In the genomic region with DNA sequence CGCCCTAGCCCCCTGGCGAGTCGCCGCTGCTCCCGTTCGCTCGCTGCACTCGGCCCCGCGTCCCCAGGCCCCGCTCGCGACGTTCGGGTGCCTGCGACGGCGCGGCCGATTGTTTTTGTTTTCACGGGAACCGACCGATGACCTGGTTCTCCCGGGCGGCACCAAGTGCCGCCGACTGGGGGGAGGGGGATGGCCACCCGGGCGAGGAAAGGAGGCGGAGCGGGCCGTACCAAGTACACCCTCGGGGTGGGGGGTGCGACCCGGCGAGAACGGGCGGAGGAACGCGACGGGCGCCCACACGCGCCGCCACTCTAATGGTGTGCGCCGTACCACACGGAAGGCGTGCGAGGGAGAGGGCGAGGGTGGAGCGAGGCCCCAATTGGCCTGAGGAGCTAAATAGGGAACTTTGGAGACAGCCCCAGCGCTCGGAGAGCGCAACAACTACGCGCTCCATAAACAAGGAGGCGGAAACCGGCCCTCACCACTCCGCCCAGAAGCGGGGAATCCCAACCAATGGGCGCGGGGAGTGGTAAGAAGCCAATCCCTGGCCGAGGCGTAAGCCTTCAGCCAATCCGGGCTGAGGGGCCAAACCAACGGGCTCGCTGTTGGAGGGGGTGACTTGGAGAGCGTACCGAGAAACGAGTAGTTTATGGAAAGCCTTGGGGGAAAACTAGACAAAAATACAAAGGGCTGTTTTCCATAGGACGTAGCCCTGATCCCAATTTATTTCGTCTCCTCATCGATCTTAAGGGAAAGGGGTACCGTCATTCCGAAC, we compare ENCODE assay signal across 8 cellular contexts. TPM values are rescaled to one million over a fixed set of nuclear protein-coding genes. Genes with fewer than 3 reads are reported as not detected.
DNase-seq lines count a peak whose midpoint lies in the region; ATAC-seq, FAIRE-seq and TF ChIP-seq lines count a peak whose summit lies in the region.
"Not testable (repeated sequence)": the region's sequence is repeated elsewhere in the genome, so short reads cannot be mapped to it uniquely, and the experiment has no call there.

No MANE protein-coding gene starts in this region.

- not testable (repeated sequence) for H3K4me1 Mint-ChIP-seq in activated T-helper 2 cell treated with anti-CD3 and anti-CD28 coated beads, Interferon-gamma antibody, Interleukin-2, Interleukin-4, amounts not matched to agents 10 μg/mL and 5 μg/mL and 100 μg/mL, durations not matched to agents 14 hours and 24 hours and 36 hours (ENCODE audit: low read depth)

- ATAC-seq in GM19023 (IDR thresholded peaks at IDR 0.05; ENCODE audit: unreplicated experiment) (peak; percentile 90), HG03039 (IDR thresholded peaks at IDR 0.05; ENCODE audit: unreplicated experiment) (peak; percentile 92), esophagus mucosa (peak; percentile 97)

- not testable (repeated sequence) for H3K9me3 Mint-ChIP-seq in activated T-helper 2 cell treated with anti-CD3 and anti-CD28 coated beads, Interferon-gamma antibody, Interleukin-2, Interleukin-4, amounts not matched to agents 10 μg/mL and 5 μg/mL and 100 μg/mL, durations not matched to agents 14 hours and 24 hours and 36 hours

- peak overlapping the region; percentile 95 for H3K27ac Mint-ChIP-seq in activated T-helper 2 cell treated with anti-CD3 and anti-CD28 coated beads, Interferon-gamma antibody, Interleukin-2, Interleukin-4, amounts not matched to agents 10 μg/mL and 5 μg/mL and 100 μg/mL, durations not matched to agents 14 hours and 24 hours and 36 hours

- TF ChIP-seq CTCF in AG09309 (IDR thresholded peaks at IDR 0.05; ENCODE audit: control insufficient read depth, insufficient read depth, low read depth, low read length, missing control alignments), result not testable (repeated sequence)

- peak overlapping the region; percentile 90 for H3K4me3 Mint-ChIP-seq in activated T-helper 2 cell treated with anti-CD3 and anti-CD28 coated beads, Interferon-gamma antibody, Interleukin-2, Interleukin-4, amounts not matched to agents 10 μg/mL and 5 μg/mL and 100 μg/mL, durations not matched to agents 14 hours and 24 hours and 36 hours (ENCODE audit: low read depth)

- intact Hi-C loops in activated T-helper 2 cell treated with anti-CD3 and anti-CD28 coated beads, Interferon-gamma antibody, Interleukin-2, Interleukin-4, amounts not matched to agents 10 μg/mL and 5 μg/mL and 100 μg/mL, durations not matched to agents 14 hours and 24 hours and 36 hours (cut with micrococcal nuclease), result not testable (repeated sequence)

- not testable (repeated sequence) for H3K27me3 Mint-ChIP-seq in activated T-helper 2 cell treated with anti-CD3 and anti-CD28 coated beads, Interferon-gamma antibody, Interleukin-2, Interleukin-4, amounts not matched to agents 10 μg/mL and 5 μg/mL and 100 μg/mL, durations not matched to agents 14 hours and 24 hours and 36 hours (ENCODE audit: low read depth)

- peak; percentile 67 for DNase-seq in AG09309 (ENCODE audit: low read depth)
- peak; percentile 77 for DNase-seq in RCC 7860 (ENCODE audit: low spot score)
- DNase-seq in activated T-helper 2 cell treated with anti-CD3 and anti-CD28 coated beads, Interferon-gamma antibody, Interleukin-2, Interleukin-4, amounts not matched to agents 10 μg/mL and 5 μg/mL and 100 μg/mL, durations not matched to agents 14 hours and 24 hours and 36 hours (ENCODE audit: low spot score), result peak; percentile 91
- peak; percentile 92 for DNase-seq in stimulated activated CD4-positive, alpha-beta T cell treated with anti-CD3 and anti-CD28 coated beads, Interleukin-4, amount 100 ng/mL, for 24 hours

- not testable (repeated sequence) for H3K36me3 ChIP-seq in mesodermal cell (ENCODE audit: control insufficient read depth, insufficient read depth, low read length)

- H3K36me3 Mint-ChIP-seq in activated T-helper 2 cell treated with anti-CD3 and anti-CD28 coated beads, Interferon-gamma antibody, Interleukin-2, Interleukin-4, amounts not matched to agents 10 μg/mL and 5 μg/mL and 100 μg/mL, durations not matched to agents 14 hours and 24 hours and 36 hours (ENCODE audit: low read depth), result not testable (repeated sequence)

- peak overlapping the region; percentile 81 for H3K27ac ChIP-seq in mesodermal cell (ENCODE audit: low read depth, low read length, severe bottlenecking)

- 0% methylated on average over 4 to 14 of the region's 76 CpGs for WGBS in mesodermal cell (ENCODE audit: insufficient coverage in 2 of 2), 2 experiments

- not testable (repeated sequence) for H3K9me3 ChIP-seq in mesodermal cell (ENCODE audit: control insufficient read depth, low read length)

- peak overlapping the region; percentile 55 for H3K4me3 ChIP-seq in AG09309 (ENCODE audit: control insufficient read depth, low read depth, low read length)
- peak overlapping the region; percentile 50 for H3K4me3 ChIP-seq in mesodermal cell (ENCODE audit: extremely low read depth, insufficient read depth, low read length, poor library complexity, severe bottlenecking)

- FAIRE-seq in RCC 7860 (lab: Jason Lieb, UNC), result peak; percentile 87

- H3K4me1 ChIP-seq in mesodermal cell (ENCODE audit: control insufficient read depth, insufficient read depth, low read length, poor library complexity, severe bottlenecking), result not testable (repeated sequence)

RNA-seq across cellular contexts. Expression of a gene that starts 54.8 kb away (rescaled TPM):
- 2.1 and 2.2 TPM in 2 replicates for total RNA-seq in activated T-helper 2 cell treated with anti-CD3 and anti-CD28 coated beads, Interferon-gamma antibody, Interleukin-2, Interleukin-4, amounts not matched to agents 10 μg/mL and 5 μg/mL and 100 μg/mL, durations not matched to agents 14 hours and 24 hours and 36 hours
- total RNA-seq in esophagus mucosa, result 0.64 TPM
- polyA plus RNA-seq in mesodermal cell (2013, experiment 1 of 2), result 0.85 TPM
- not detected for polyA plus RNA-seq in mesodermal cell (2013, experiment 2 of 2)

Comparison
In these comparisons a context has a peak if more than half of its experiments do, and no peak if none do; other contexts are left out.
1. Peak in every context shown above with its lines: DNase-seq, ATAC-seq, H3K4me3 ChIP-seq and H3K27ac ChIP-seq.